In genomic region chr10:32960022-32960421, GRCh38 we compare ENCODE assay signal across 9 cellular contexts. TPM values are rescaled to one million over a fixed set of nuclear protein-coding genes. Genes with fewer than 3 reads are reported as not detected.
DNase-seq lines count a peak whose midpoint lies in the region; ATAC-seq and TF ChIP-seq lines count a peak whose summit lies in the region.
"Had no signal": no experiment of that assay in that cellular context is flagged by ENCODE, and none has a peak within 500 bp of the region (broad histone marks: within the 10 kb centered on the region; RNA-seq: fewer than 3 reads in every experiment).

No MANE protein-coding gene starts in this region.

- H3K36me3 ChIP-seq in GM23248 (ENCODE audit: low read depth) (peaks cover 15% of the 10 kb centered on the region), PC-3 (ENCODE audit: low read depth, low read length) (peaks cover 17% of the 10 kb centered on the region; the same call in 1 of the 2 replicates), esophagus muscularis mucosa (no peaks in the 10 kb centered on the region), psoas muscle (ENCODE audit: insufficient read depth in 1 of 2, low read depth in 1 of 2) (peaks cover 0 to 3% of the 10 kb centered on the region in 2 donors)

- DNase-seq in GM23248 (no peak), PC-3 (peak; percentile 44), esophagus muscularis mucosa (ENCODE audit: extremely low spot score) (no peak), psoas muscle (no peak), HK-2 (ENCODE audit: unreplicated experiment) (no peak)
- DNase-seq in activated CD4-positive, alpha-beta T cell treated with anti-CD3 and anti-CD28 coated beads, Interleukin-2, amount 50 U/mL, for 1 hour, result no peak
- DNase-seq: dermis blood vessel endothelial cell had no signal

- TF ChIP-seq CTCF in PC-3 (conservative IDR thresholded peaks at IDR 0.05; ENCODE audit: low read depth, low read length) (no peak), esophagus muscularis mucosa (IDR thresholded peaks at IDR 0.05) (no peak), psoas muscle (IDR thresholded peaks at IDR 0.05) (no peak)

- H3K4me2 ChIP-seq in GM23248 (ENCODE audit: unreplicated experiment), result peak overlapping the region; percentile 99
- H3K4me2 ChIP-seq in PC-3 (ENCODE audit: low read length), result peak overlapping the region; percentile 89

- ATAC-seq in PC-3 (no peak), psoas muscle (no peak), GM18873 (IDR thresholded peaks at IDR 0.05; ENCODE audit: low FRiP score, unreplicated experiment) (no peak), GM18907 (IDR thresholded peaks at IDR 0.05; ENCODE audit: unreplicated experiment) (no peak)

- H3F3A ChIP-seq in GM23248 (ENCODE audit: insufficient read depth) (peaks cover 69% of the 10 kb centered on the region), PC-3 (ENCODE audit: low read length, unreplicated experiment) (peaks cover 7% of the 10 kb centered on the region)

- POLR2A ChIA-PET in PC-3 (lab: Charles Lee; ENCODE audit: unreplicated experiment), result interaction anchor here (0.6 to 2.0 kb wide), 4 partner anchors 21 to 50 kb away, joined by 3 to 37 read pairs (median 5); no protein-coding TSS in a partner anchor

- H3K27me3 ChIP-seq in GM23248 (replicated peaks; ENCODE audit: insufficient read depth), result no peaks in the 10 kb centered on the region
- no peaks in the 10 kb centered on the region for H3K27me3 ChIP-seq in PC-3 (ENCODE audit: low read length)
- no peaks in the 10 kb centered on the region for H3K27me3 ChIP-seq in esophagus muscularis mucosa
- no peaks in the 10 kb centered on the region for H3K27me3 ChIP-seq in psoas muscle (ENCODE audit: insufficient read depth in 3 of 3, low read length in 2 of 3)

- H3K79me2 ChIP-seq in GM23248 (ENCODE audit: insufficient read depth), result peaks cover 61% of the 10 kb centered on the region
- peaks cover 65% of the 10 kb centered on the region for H3K79me2 ChIP-seq in PC-3 (ENCODE audit: low read length)

- H2AFZ ChIP-seq in GM23248, result no peak overlapping the region
- no peak overlapping the region for H2AFZ ChIP-seq in PC-3 (ENCODE audit: low read length)

- H3K27ac ChIP-seq in GM23248 (peak overlapping the region; percentile 96), PC-3 (ENCODE audit: low read length) (peak overlapping the region; percentile 82), esophagus muscularis mucosa (replicated peaks in 1 of 4) (peak overlapping the region; percentile 96 to 100 (median 98)), psoas muscle (peak overlapping the region; percentile 98)

- no peak for TF ChIP-seq POLR2A in esophagus muscularis mucosa (IDR thresholded peaks at IDR 0.05; ENCODE audit: low read depth)

- H3K9ac ChIP-seq in GM23248 (peak overlapping the region; percentile 97), PC-3 (ENCODE audit: low read length) (peak overlapping the region; percentile 92)

- H4K20me1 ChIP-seq in GM23248 (ENCODE audit: insufficient read depth), result peaks cover 11% of the 10 kb centered on the region; the same call in 1 of the 2 replicates
- H4K20me1 ChIP-seq in PC-3 (ENCODE audit: low read length), result peaks cover 24% of the 10 kb centered on the region

- BruUV-seq in PC-3 (replicated peaks; lab: Mats Ljungman, UMichigan), result no TSS peak

- WGBS in GM23248 (ENCODE audit: low coverage in 1 of 2, low lambda C conversion rate in 2 of 2, missing lambda C conversion rate in 2 of 2), 2 experiments, result 83 to 87% methylated on average over 4 of the region's 4 CpGs
- WGBS in esophagus muscularis mucosa, result 70% methylated on average over 4 of the region's 4 CpGs
- 75 to 80% (median 76%) methylated on average over 4 of the region's 4 CpGs for WGBS in psoas muscle, 3 donors

- H3K9me2 ChIP-seq in GM23248 (ENCODE audit: insufficient read depth) (no peaks in the 10 kb centered on the region), PC-3 (replicated peaks; ENCODE audit: low read length) (no peaks in the 10 kb centered on the region)

- H3K9me3 ChIP-seq in GM23248 (ENCODE audit: low read depth), result no peaks in the 10 kb centered on the region
- H3K9me3 ChIP-seq in PC-3 (ENCODE audit: low read length), result no peaks in the 10 kb centered on the region
- no peaks in the 10 kb centered on the region for H3K9me3 ChIP-seq in esophagus muscularis mucosa
- no peaks in the 10 kb centered on the region for H3K9me3 ChIP-seq in psoas muscle

- intact Hi-C loops in PC-3 (cut with micrococcal nuclease), result no loop called here
- intact Hi-C loops in esophagus muscularis mucosa (cut with DNase I), result loop anchor here (2.0 kb wide), 1 partner anchor 45 kb away; no protein-coding TSS in a partner anchor
- intact Hi-C loops in psoas muscle (cut with DNase I), result no loop called here

- no peak for TF ChIP-seq EP300 in esophagus muscularis mucosa (IDR thresholded peaks at IDR 0.05)

- in situ Hi-C loops in GM23248 (cut with MboI), result no loop called here

- H3K4me1 ChIP-seq in GM23248 (ENCODE audit: insufficient read depth) (peaks cover 47% of the 10 kb centered on the region), PC-3 (ENCODE audit: insufficient read depth, low read length) (peaks cover 52% of the 10 kb centered on the region), esophagus muscularis mucosa (peaks cover 37 to 65% (median 56%) of the 10 kb centered on the region in 4 donors), psoas muscle (peaks cover 51% of the 10 kb centered on the region)

- CTCF ChIA-PET in PC-3 (lab: Charles Lee), result interaction anchor here (0.9 to 1.8 kb wide), 3 partner anchors 20 to 50 kb away, joined by 3 to 6 read pairs (median 5); no protein-coding TSS in a partner anchor

- peak overlapping the region; percentile 84 for H3K4me3 ChIP-seq in GM23248
- peak overlapping the region; percentile 75 for H3K4me3 ChIP-seq in PC-3 (ENCODE audit: low read length)
- peak overlapping the region in 3 of 4 donors; percentile 96 to 100 (median 99) for H3K4me3 ChIP-seq in esophagus muscularis mucosa
- peak overlapping the region; percentile 95 for H3K4me3 ChIP-seq in psoas muscle

RNA-seq across cellular contexts. Expression of gene ITGB1, which starts 2.0 kb away (rescaled TPM):
- 5,235 and 7,382 TPM in 2 replicates for total RNA-seq in GM23248 (2014; rRNA removed; shearing (Covaris generic))
- 3,297 and 3,318 TPM in 2 replicates for polyA plus RNA-seq in GM23248 (2016; fragmentation: Nextera tagmentation; extraction: Ambion mirVana)
- total RNA-seq in PC-3 (2014; rRNA removed), result 956 and 1,010 TPM in 2 replicates
- 1,000 to 10,000 TPM; 1,385 to 1,873 (median 1,661) TPM for total RNA-seq in esophagus muscularis mucosa
- 100 to 1,000 TPM; 222 to 485 (median 241) TPM for total RNA-seq in psoas muscle
- 100 to 1,000 TPM; 215 to 569 (median 259) TPM for polyA plus RNA-seq in psoas muscle
